ENCODE assay signal across 25 cellular contexts in genomic region chr1:60809204-60809985, GRCh38.
DNase-seq lines count a peak whose midpoint lies in the region; ATAC-seq and TF ChIP-seq lines count a peak whose summit lies in the region.
"Had no signal": no experiment of that assay in that cellular context is flagged by ENCODE, and none has a peak within 500 bp of the region (broad histone marks: within the 10 kb centered on the region; RNA-seq: fewer than 3 reads in every experiment).

No MANE protein-coding gene starts in this region.

- no peaks in the 10 kb centered on the region for H3K27me3 ChIP-seq in GM23338 (ENCODE audit: insufficient read depth)
- H3K27me3 ChIP-seq: upper lobe of right lung had no signal

- H3F3A ChIP-seq in GM23338 (replicated peaks; ENCODE audit: low read depth), result no peaks in the 10 kb centered on the region

- H3K4me3 ChIP-seq in AG04449 (ENCODE audit: low read depth, low read length) (no peak overlapping the region), fibroblast of villous mesenchyme (ENCODE audit: low read depth, low read length) (no peak overlapping the region), GM23338 (no peak overlapping the region)
- H3K4me3 ChIP-seq: GM23248, upper lobe of right lung had no signal

- H3K9me3 Mint-ChIP-seq in GM23338, result peaks cover 11% of the 10 kb centered on the region; the same call in 2 of the 3 replicates

- DNase-seq in AG04449 (ENCODE audit: low read depth, low spot score) (peak; percentile 3), NCI-H1105 treated with DMSO at 0.1 percent for 48 hours (lab: John Stamatoyannopoulos, UW) (peak; percentile 74), NCI-H748 treated with DMSO at 0.1 percent for 48 hours (lab: John Stamatoyannopoulos, UW) (peak; percentile 82), fibroblast of villous mesenchyme (ENCODE audit: low read depth) (peak; percentile 24), GM23338 (ENCODE audit: low spot score) (no peak), cerebellum (ENCODE audit: low spot score) (no peak), NCI-H774 (lab: John Stamatoyannopoulos, UW) (no peak), T-helper 17 cell (no peak)
- DNase-seq: activated CD4-positive, alpha-beta T cell treated with anti-CD3 and anti-CD28 coated beads, Interleukin-2, amount 10 ng/mL, durations not matched to agents 24 days and 14 days; aorta; Caco-2; DMS79; GM23248; head of caudate nucleus; left cardiac atrium; naive B cell; NCI-H1930; NCI-H510A; SK-N-SH; upper lobe of right lung had no signal

- H2AFZ ChIP-seq in GM23338, result no peak overlapping the region
- H2AFZ ChIP-seq: GM23248 had no signal

- no peaks in the 10 kb centered on the region for H3K9me3 ChIP-seq in T-helper 17 cell (ENCODE audit: control insufficient read depth, low read length, poor library complexity, severe bottlenecking)
- H3K9me3 ChIP-seq: Caco-2, SK-N-SH, upper lobe of right lung had no signal

- no peak overlapping the region for H3K27ac ChIP-seq in GM23338 (ENCODE audit: low read depth)
- H3K27ac ChIP-seq: epithelial cell of prostate, GM23248, KMS-11, upper lobe of right lung had no signal

- CTCF ChIA-PET in AG04449 (lab: Yijun Ruan, JAX), result no interaction called here

- H3K36me3 Mint-ChIP-seq in GM23338 (ENCODE audit: low read depth) (peaks cover 3% of the 10 kb centered on the region; the same call in 2 of the 3 replicates), T-helper 17 cell (ENCODE audit: low read depth) (no peaks in the 10 kb centered on the region)
- H3K36me3 Mint-ChIP-seq: activated naive CD4-positive, alpha-beta T cell treated with anti-CD3 and anti-CD28 coated beads, Interleukin-2, amount 50 U/mL, for 24 hours had no signal

- peaks cover 7% of the 10 kb centered on the region; the same call in 1 of the 2 replicates for H3K9me2 ChIP-seq in GM23338 (ENCODE audit: insufficient read depth)
- H3K9me2 ChIP-seq: SK-N-SH had no signal

- no peak overlapping the region for H3K4me2 ChIP-seq in GM23338
- H3K4me2 ChIP-seq: KMS-11, SK-N-SH had no signal

- no peaks in the 10 kb centered on the region; the same call in 1 of the 2 replicates for H3K36me3 ChIP-seq in GM23338 (ENCODE audit: insufficient read depth)
- H3K36me3 ChIP-seq: upper lobe of right lung had no signal

- no peaks in the 10 kb centered on the region for H4K20me1 ChIP-seq in GM23338 (replicated peaks; ENCODE audit: insufficient read depth)

- POLR2A ChIA-PET in AG04449 (lab: Yijun Ruan, JAX), result no interaction called here

- H3K27me3 Mint-ChIP-seq in GM23338 (ENCODE audit: insufficient read depth, low read depth, poor library complexity) (no peaks in the 10 kb centered on the region), T-helper 17 cell (peaks cover 11% of the 10 kb centered on the region)
- H3K27me3 Mint-ChIP-seq: activated CD4-positive, alpha-beta T cell treated with anti-CD3 and anti-CD28 coated beads, Interleukin-2, amount 10 ng/mL, durations not matched to agents 24 days and 14 days; B cell; naive B cell had no signal

- H3K4me3 Mint-ChIP-seq in GM23338 (no peak overlapping the region), T-helper 17 cell (no peak overlapping the region)
- H3K4me3 Mint-ChIP-seq: activated CD4-positive, alpha-beta T cell treated with anti-CD3 and anti-CD28 coated beads, Interleukin-2, amount 10 ng/mL, durations not matched to agents 24 days and 14 days; activated naive CD4-positive, alpha-beta T cell treated with anti-CD3 and anti-CD28 coated beads, Interleukin-2, amount 50 U/mL, for 24 hours; B cell; central memory CD8-positive, alpha-beta T cell; naive B cell had no signal

- no peaks in the 10 kb centered on the region for H3K4me1 Mint-ChIP-seq in GM23338
- H3K4me1 Mint-ChIP-seq in T-helper 17 cell, result no peaks in the 10 kb centered on the region
- H3K4me1 Mint-ChIP-seq: activated CD4-positive, alpha-beta T cell treated with anti-CD3 and anti-CD28 coated beads, Interleukin-2, amount 10 ng/mL, durations not matched to agents 24 days and 14 days; activated naive CD4-positive, alpha-beta T cell treated with anti-CD3 and anti-CD28 coated beads, Interleukin-2, amount 50 U/mL, for 24 hours; B cell; central memory CD8-positive, alpha-beta T cell; naive B cell had no signal

- ATAC-seq in GM23338 (no peak), T-helper 17 cell (no peak)
- ATAC-seq: left cardiac atrium, upper lobe of right lung had no signal

- H3K27ac Mint-ChIP-seq in GM23338 (no peak overlapping the region), T-helper 17 cell (no peak overlapping the region)
- H3K27ac Mint-ChIP-seq: activated CD4-positive, alpha-beta T cell treated with anti-CD3 and anti-CD28 coated beads, Interleukin-2, amount 10 ng/mL, durations not matched to agents 24 days and 14 days; activated naive CD4-positive, alpha-beta T cell treated with anti-CD3 and anti-CD28 coated beads, Interleukin-2, amount 50 U/mL, for 24 hours; B cell; naive B cell had no signal

- TF ChIP-seq CTCF in AG04449 (IDR thresholded peaks at IDR 0.05; ENCODE audit: insufficient read depth, low read length, missing control alignments) (no peak), fibroblast of villous mesenchyme (IDR thresholded peaks at IDR 0.05; ENCODE audit: insufficient read depth, low read depth, low read length) (no peak), GM23338 (conservative IDR thresholded peaks at IDR 0.05; ENCODE audit: low read depth in 2 of 2) (no peak)

- H3K79me2 ChIP-seq in GM23338 (replicated peaks; ENCODE audit: insufficient read depth), result no peaks in the 10 kb centered on the region

- no peaks in the 10 kb centered on the region for H3K4me1 ChIP-seq in GM23338 (ENCODE audit: insufficient read depth)
- H3K4me1 ChIP-seq: Caco-2, upper lobe of right lung had no signal

TF ChIP-seq in GM23338, 12 proteins besides CTCF, POLR2A, EP300 and RAD21:
- TF ChIP-seq STAT1 (IDR thresholded peaks at IDR 0.05; ENCODE audit: unreplicated experiment), result no peak
- TF ChIP-seq ZNF114 (CRISPR knock-in tag; IDR thresholded peaks at IDR 0.05), result no peak
- TF ChIP-seq ZNF331 (CRISPR knock-in tag; IDR thresholded peaks at IDR 0.05; ENCODE audit: low read depth), result no peak
- no peak for TF ChIP-seq EZH2 (IDR thresholded peaks at IDR 0.05; ENCODE audit: low read depth, unreplicated experiment)
- no peak for TF ChIP-seq REST (IDR thresholded peaks at IDR 0.05; ENCODE audit: unreplicated experiment)
- TF ChIP-seq JUNB (IDR thresholded peaks at IDR 0.05; ENCODE audit: unreplicated experiment), result no peak
- TF ChIP-seq NANOG (IDR thresholded peaks at IDR 0.05; ENCODE audit: borderline replicate concordance), result no peak
- TF ChIP-seq POLR2AphosphoS5 (IDR thresholded peaks at IDR 0.05; ENCODE audit: low read depth), result no peak

Comparison
In these comparisons a context has a peak if more than half of its experiments do, and no peak if none do; other contexts are left out.
1. DNase-seq: peak in AG04449 (single experiment), NCI-H1105 treated with DMSO at 0.1 percent for 48 hours (single experiment), NCI-H748 treated with DMSO at 0.1 percent for 48 hours (single experiment) and fibroblast of villous mesenchyme (single experiment); none in GM23338 (single experiment), cerebellum (single experiment), NCI-H774 (single experiment) and T-helper 17 cell (0 of 3).